In genomic region chr13:47903836-47904235, GRCh38 we compare ENCODE assay signal across 13 cellular contexts.
DNase-seq lines count a peak whose midpoint lies in the region; ATAC-seq lines count a peak whose summit lies in the region.
"Had no signal": no experiment of that assay in that cellular context is flagged by ENCODE, and none has a peak within 500 bp of the region (broad histone marks: within the 10 kb centered on the region; RNA-seq: fewer than 3 reads in every experiment).

No MANE protein-coding gene starts in this region.

- H3K36me3 ChIP-seq in ACC112 (ENCODE audit: insufficient read depth, low read length), result no peaks in the 10 kb centered on the region
- H3K36me3 ChIP-seq: sigmoid colon had no signal

- H3K27ac ChIP-seq in ACC112 (ENCODE audit: low read depth, low read length), result no peak overlapping the region

- no peak overlapping the region for H2AFZ ChIP-seq in ACC112 (ENCODE audit: low read length, unreplicated experiment)

- no peaks in the 10 kb centered on the region for H3K79me2 ChIP-seq in ACC112 (ENCODE audit: control insufficient read depth, insufficient read depth, low read length, unreplicated experiment)

- DNase-seq in HCEC 1CT, result peak; percentile 88
- peak; percentile 11 for DNase-seq in SW480 (ENCODE audit: low spot score)
- peak; percentile 20 for DNase-seq in hepatic stellate cell (ENCODE audit: low spot score)
- DNase-seq in T-helper 1 cell, result no peak
- DNase-seq in NCI-H226, result no peak
- DNase-seq: activated CD8-positive, alpha-beta memory T cell treated with anti-CD3 and anti-CD28 coated beads for 24 hours; Caco-2; islet precursor cell; sigmoid colon; stimulated activated naive CD8-positive, alpha-beta T cell treated with anti-CD3 and anti-CD28 coated beads, Interleukin-15, Interleukin-2, amounts not matched to agents 100 U/mL and 50 U/mL, for 24 hours had no signal

- ATAC-seq in HG03354 (IDR thresholded peaks at IDR 0.05; ENCODE audit: poor library complexity, severe bottlenecking, unreplicated experiment) (no peak), GM19035 (IDR thresholded peaks at IDR 0.05; ENCODE audit: unreplicated experiment) (no peak)
- ATAC-seq: stimulated activated naive CD8-positive, alpha-beta T cell treated with anti-CD3 and anti-CD28 coated beads, Interleukin-15, Interleukin-2, amounts not matched to agents 100 U/mL and 50 U/mL, for 24 hours had no signal

- H3K27me3 ChIP-seq in ACC112 (ENCODE audit: insufficient read depth, low read length), result no peaks in the 10 kb centered on the region
- H3K27me3 ChIP-seq: sigmoid colon had no signal

- peak overlapping the region; percentile 24 for H3K4me3 ChIP-seq in ACC112 (ENCODE audit: low read depth, low read length)

- H3K4me1 ChIP-seq in ACC112 (ENCODE audit: control insufficient read depth, insufficient read depth, low read length, unreplicated experiment), result peaks cover 4% of the 10 kb centered on the region
- H3K4me1 ChIP-seq: sigmoid colon had no signal

Comparison
In these comparisons a context has a peak if more than half of its experiments do, and no peak if none do; other contexts are left out.
1. DNase-seq: peak in HCEC 1CT (single experiment), SW480 (single experiment) and hepatic stellate cell (single experiment); none in T-helper 1 cell (0 of 5) and NCI-H226 (single experiment).